1 cellular context compared by ENCODE assay signal in the genomic region with DNA sequence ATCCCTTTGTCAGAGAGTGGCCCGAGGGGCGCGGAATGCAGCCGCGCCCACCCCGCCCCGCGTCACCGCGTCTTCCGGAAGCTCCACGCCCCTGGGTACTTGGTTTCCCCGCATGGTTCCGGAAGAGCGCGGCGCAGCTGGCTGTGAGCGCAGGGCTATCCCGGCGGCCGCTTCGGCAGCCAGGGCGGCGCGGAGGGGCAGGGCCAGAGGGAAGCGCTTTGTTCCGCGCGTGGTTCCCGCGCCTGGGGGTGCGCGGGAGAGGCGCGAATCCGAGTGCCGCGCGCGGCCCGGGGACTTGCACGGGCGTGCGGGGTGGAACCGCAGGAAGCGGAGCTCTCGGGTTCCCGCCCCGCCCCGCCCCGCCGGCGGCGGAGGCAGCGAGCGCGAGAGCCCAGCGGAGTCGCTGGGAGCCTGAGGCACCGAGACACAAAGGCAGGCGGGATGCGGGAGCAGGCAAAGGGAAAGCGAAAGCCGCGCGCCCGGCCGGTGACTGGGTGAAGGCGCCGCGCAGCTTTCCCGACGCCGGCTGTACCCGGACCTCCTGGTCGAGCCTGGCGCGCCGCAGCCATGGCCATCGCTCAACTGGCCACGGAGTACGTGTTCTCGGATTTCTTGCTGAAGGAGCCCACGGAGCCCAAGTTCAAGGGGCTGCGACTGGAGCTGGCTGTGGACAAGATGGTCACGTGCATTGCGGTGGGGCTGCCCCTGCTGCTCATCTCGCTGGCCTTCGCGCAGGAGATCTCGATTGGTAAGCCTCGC.
TF ChIP-seq lines count a peak whose summit lies in the region.

A gene with protein sequence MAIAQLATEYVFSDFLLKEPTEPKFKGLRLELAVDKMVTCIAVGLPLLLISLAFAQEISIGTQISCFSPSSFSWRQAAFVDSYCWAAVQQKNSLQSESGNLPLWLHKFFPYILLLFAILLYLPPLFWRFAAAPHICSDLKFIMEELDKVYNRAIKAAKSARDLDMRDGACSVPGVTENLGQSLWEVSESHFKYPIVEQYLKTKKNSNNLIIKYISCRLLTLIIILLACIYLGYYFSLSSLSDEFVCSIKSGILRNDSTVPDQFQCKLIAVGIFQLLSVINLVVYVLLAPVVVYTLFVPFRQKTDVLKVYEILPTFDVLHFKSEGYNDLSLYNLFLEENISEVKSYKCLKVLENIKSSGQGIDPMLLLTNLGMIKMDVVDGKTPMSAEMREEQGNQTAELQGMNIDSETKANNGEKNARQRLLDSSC (plus strand): TSS at position 96 of the 759 bp plus-strand sequence. CDS start 472 bp downstream, at position 568.

TF ChIP-seq in K562, 482 proteins besides CTCF, POLR2A, EP300 and RAD21 (continued from another document and continues in another):
- TF ChIP-seq, protein P1, sequence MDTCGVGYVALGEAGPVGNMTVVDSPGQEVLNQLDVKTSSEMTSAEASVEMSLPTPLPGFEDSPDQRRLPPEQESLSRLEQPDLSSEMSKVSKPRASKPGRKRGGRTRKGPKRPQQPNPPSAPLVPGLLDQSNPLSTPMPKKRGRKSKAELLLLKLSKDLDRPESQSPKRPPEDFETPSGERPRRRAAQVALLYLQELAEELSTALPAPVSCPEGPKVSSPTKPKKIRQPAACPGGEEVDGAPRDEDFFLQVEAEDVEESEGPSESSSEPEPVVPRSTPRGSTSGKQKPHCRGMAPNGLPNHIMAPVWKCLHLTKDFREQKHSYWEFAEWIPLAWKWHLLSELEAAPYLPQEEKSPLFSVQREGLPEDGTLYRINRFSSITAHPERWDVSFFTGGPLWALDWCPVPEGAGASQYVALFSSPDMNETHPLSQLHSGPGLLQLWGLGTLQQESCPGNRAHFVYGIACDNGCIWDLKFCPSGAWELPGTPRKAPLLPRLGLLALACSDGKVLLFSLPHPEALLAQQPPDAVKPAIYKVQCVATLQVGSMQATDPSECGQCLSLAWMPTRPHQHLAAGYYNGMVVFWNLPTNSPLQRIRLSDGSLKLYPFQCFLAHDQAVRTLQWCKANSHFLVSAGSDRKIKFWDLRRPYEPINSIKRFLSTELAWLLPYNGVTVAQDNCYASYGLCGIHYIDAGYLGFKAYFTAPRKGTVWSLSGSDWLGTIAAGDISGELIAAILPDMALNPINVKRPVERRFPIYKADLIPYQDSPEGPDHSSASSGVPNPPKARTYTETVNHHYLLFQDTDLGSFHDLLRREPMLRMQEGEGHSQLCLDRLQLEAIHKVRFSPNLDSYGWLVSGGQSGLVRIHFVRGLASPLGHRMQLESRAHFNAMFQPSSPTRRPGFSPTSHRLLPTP (IDR thresholded peaks at IDR 0.05; ENCODE audit: borderline replicate concordance, extremely low read depth, insufficient read length), result no peak
- TF ChIP-seq RBM39 (optimal IDR thresholded peaks at IDR 0.05; ENCODE audit: low read depth, low read length) (no peak), HIVEP1 (CRISPR knock-in tag; IDR thresholded peaks at IDR 0.05) (no peak), ZNF644 (tag; IDR thresholded peaks at IDR 0.05; ENCODE audit: low read depth) (no peak), EHMT2 (IDR thresholded peaks at IDR 0.05) (no peak), CXXC5 (CRISPR knock-in tag; IDR thresholded peaks at IDR 0.05) (peak; percentile 83), KDM1A (IDR thresholded peaks at IDR 0.05) (no peak), SAFB (IDR thresholded peaks at IDR 0.05; ENCODE audit: borderline replicate concordance, low read depth, low read length) (peak; percentile 78), MEIS2 (IDR thresholded peaks at IDR 0.05; ENCODE audit: partially characterized antibody) (no peak), SMARCA5 (IDR thresholded peaks at IDR 0.05) (no peak), CBX3 (IDR thresholded peaks at IDR 0.05; ENCODE audit: borderline replicate concordance in 1 of 2, low read length in 2 of 2) (no peak), MBD2 (IDR thresholded peaks at IDR 0.05; ENCODE audit: borderline replicate concordance, low read depth) (no peak), ELF1 (tag; IDR thresholded peaks at IDR 0.05) (peak; percentile 92), ESRRA (IDR thresholded peaks at IDR 0.05; ENCODE audit: borderline replicate concordance, low read depth) (no peak; the same call in 1 of the 2 replicates), SAFB2 (IDR thresholded peaks at IDR 0.05; ENCODE audit: borderline replicate concordance, low read depth, low read length, severe bottlenecking) (no peak), GTF2F1 (IDR thresholded peaks at IDR 0.05; ENCODE audit: low read depth, low read length) (no peak), ARNT (IDR thresholded peaks at IDR 0.05) (no peak), FOXA1 (IDR thresholded peaks at IDR 0.05; ENCODE audit: borderline replicate concordance) (no peak), CCAR2 (IDR thresholded peaks at IDR 0.05; ENCODE audit: low read depth, low read length) (no peak), PHTF2 (CRISPR knock-in tag; IDR thresholded peaks at IDR 0.05) (no peak), NUFIP1 (IDR thresholded peaks at IDR 0.05; ENCODE audit: partially characterized antibody) (no peak), FOXM1 (IDR thresholded peaks at IDR 0.05; ENCODE audit: low read depth) (no peak), FOXM1 (CRISPR knock-in tag; IDR thresholded peaks at IDR 0.05; ENCODE audit: low read depth) (peak; percentile 18; the same call in 1 of the 2 replicates), GABPB1 (CRISPR knock-in tag; IDR thresholded peaks at IDR 0.05) (peak; percentile 81), HNRNPH1 (optimal IDR thresholded peaks at IDR 0.05; ENCODE audit: low read depth, low read length) (no peak), ZEB2 (IDR thresholded peaks at IDR 0.05) (0 out of 2 replicates have a peak, but pooled peaks have one; percentile 31), ZNF24 (IDR thresholded peaks at IDR 0.05) (no peak), TRIM24 (IDR thresholded peaks at IDR 0.05) (no peak), ZKSCAN3 (CRISPR knock-in tag; IDR thresholded peaks at IDR 0.05) (no peak), BDP1 (IDR thresholded peaks at IDR 0.05; ENCODE audit: insufficient read depth, insufficient read length) (no peak), POLR2AphosphoS5 (IDR thresholded peaks at IDR 0.05; ENCODE audit: control insufficient read depth, insufficient read depth, low read depth, low read length) (peak; percentile 73; the same call in 1 of the 2 replicates), ZFPM2 (CRISPR knock-in tag; IDR thresholded peaks at IDR 0.05) (no peak), ZNF253 (CRISPR knock-in tag; conservative IDR thresholded peaks at IDR 0.05) (no peak), TGIF2 (CRISPR knock-in tag; IDR thresholded peaks at IDR 0.05) (peak; percentile 83; the same call in 1 of the 2 replicates), CBFA2T2 (conservative IDR thresholded peaks at IDR 0.05) (0 out of 2 replicates have a peak, but pooled peaks have one; percentile 4), RBM22 (IDR thresholded peaks at IDR 0.05; ENCODE audit: low read depth, low read length, poor library complexity, severe bottlenecking) (no peak), ARHGAP35 (IDR thresholded peaks at IDR 0.05; ENCODE audit: partially characterized antibody) (no peak), ZFP30 (CRISPR knock-in tag; IDR thresholded peaks at IDR 0.05; ENCODE audit: borderline replicate concordance) (no peak)
- TF ChIP-seq, protein P2, sequence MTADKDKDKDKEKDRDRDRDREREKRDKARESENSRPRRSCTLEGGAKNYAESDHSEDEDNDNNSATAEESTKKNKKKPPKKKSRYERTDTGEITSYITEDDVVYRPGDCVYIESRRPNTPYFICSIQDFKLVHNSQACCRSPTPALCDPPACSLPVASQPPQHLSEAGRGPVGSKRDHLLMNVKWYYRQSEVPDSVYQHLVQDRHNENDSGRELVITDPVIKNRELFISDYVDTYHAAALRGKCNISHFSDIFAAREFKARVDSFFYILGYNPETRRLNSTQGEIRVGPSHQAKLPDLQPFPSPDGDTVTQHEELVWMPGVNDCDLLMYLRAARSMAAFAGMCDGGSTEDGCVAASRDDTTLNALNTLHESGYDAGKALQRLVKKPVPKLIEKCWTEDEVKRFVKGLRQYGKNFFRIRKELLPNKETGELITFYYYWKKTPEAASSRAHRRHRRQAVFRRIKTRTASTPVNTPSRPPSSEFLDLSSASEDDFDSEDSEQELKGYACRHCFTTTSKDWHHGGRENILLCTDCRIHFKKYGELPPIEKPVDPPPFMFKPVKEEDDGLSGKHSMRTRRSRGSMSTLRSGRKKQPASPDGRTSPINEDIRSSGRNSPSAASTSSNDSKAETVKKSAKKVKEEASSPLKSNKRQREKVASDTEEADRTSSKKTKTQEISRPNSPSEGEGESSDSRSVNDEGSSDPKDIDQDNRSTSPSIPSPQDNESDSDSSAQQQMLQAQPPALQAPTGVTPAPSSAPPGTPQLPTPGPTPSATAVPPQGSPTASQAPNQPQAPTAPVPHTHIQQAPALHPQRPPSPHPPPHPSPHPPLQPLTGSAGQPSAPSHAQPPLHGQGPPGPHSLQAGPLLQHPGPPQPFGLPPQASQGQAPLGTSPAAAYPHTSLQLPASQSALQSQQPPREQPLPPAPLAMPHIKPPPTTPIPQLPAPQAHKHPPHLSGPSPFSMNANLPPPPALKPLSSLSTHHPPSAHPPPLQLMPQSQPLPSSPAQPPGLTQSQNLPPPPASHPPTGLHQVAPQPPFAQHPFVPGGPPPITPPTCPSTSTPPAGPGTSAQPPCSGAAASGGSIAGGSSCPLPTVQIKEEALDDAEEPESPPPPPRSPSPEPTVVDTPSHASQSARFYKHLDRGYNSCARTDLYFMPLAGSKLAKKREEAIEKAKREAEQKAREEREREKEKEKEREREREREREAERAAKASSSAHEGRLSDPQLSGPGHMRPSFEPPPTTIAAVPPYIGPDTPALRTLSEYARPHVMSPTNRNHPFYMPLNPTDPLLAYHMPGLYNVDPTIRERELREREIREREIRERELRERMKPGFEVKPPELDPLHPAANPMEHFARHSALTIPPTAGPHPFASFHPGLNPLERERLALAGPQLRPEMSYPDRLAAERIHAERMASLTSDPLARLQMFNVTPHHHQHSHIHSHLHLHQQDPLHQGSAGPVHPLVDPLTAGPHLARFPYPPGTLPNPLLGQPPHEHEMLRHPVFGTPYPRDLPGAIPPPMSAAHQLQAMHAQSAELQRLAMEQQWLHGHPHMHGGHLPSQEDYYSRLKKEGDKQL (CRISPR knock-in tag; IDR thresholded peaks at IDR 0.05; ENCODE audit: borderline replicate concordance), result no peak
- TF ChIP-seq, protein P3, sequence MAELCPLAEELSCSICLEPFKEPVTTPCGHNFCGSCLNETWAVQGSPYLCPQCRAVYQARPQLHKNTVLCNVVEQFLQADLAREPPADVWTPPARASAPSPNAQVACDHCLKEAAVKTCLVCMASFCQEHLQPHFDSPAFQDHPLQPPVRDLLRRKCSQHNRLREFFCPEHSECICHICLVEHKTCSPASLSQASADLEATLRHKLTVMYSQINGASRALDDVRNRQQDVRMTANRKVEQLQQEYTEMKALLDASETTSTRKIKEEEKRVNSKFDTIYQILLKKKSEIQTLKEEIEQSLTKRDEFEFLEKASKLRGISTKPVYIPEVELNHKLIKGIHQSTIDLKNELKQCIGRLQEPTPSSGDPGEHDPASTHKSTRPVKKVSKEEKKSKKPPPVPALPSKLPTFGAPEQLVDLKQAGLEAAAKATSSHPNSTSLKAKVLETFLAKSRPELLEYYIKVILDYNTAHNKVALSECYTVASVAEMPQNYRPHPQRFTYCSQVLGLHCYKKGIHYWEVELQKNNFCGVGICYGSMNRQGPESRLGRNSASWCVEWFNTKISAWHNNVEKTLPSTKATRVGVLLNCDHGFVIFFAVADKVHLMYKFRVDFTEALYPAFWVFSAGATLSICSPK (IDR thresholded peaks at IDR 0.05; ENCODE audit: borderline replicate concordance), result no peak
- TF ChIP-seq, protein P4, sequence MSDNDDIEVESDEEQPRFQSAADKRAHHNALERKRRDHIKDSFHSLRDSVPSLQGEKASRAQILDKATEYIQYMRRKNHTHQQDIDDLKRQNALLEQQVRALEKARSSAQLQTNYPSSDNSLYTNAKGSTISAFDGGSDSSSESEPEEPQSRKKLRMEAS (CRISPR knock-in tag; IDR thresholded peaks at IDR 0.05), result peak; percentile 31; the same call in 1 of the 2 replicates
- TF ChIP-seq, protein P5, sequence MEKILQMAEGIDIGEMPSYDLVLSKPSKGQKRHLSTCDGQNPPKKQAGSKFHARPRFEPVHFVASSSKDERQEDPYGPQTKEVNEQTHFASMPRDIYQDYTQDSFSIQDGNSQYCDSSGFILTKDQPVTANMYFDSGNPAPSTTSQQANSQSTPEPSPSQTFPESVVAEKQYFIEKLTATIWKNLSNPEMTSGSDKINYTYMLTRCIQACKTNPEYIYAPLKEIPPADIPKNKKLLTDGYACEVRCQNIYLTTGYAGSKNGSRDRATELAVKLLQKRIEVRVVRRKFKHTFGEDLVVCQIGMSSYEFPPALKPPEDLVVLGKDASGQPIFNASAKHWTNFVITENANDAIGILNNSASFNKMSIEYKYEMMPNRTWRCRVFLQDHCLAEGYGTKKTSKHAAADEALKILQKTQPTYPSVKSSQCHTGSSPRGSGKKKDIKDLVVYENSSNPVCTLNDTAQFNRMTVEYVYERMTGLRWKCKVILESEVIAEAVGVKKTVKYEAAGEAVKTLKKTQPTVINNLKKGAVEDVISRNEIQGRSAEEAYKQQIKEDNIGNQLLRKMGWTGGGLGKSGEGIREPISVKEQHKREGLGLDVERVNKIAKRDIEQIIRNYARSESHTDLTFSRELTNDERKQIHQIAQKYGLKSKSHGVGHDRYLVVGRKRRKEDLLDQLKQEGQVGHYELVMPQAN (IDR thresholded peaks at IDR 0.05; ENCODE audit: borderline replicate concordance), result peak; percentile 55; the same call in 1 of the 2 replicates
- TF ChIP-seq, protein P6, sequence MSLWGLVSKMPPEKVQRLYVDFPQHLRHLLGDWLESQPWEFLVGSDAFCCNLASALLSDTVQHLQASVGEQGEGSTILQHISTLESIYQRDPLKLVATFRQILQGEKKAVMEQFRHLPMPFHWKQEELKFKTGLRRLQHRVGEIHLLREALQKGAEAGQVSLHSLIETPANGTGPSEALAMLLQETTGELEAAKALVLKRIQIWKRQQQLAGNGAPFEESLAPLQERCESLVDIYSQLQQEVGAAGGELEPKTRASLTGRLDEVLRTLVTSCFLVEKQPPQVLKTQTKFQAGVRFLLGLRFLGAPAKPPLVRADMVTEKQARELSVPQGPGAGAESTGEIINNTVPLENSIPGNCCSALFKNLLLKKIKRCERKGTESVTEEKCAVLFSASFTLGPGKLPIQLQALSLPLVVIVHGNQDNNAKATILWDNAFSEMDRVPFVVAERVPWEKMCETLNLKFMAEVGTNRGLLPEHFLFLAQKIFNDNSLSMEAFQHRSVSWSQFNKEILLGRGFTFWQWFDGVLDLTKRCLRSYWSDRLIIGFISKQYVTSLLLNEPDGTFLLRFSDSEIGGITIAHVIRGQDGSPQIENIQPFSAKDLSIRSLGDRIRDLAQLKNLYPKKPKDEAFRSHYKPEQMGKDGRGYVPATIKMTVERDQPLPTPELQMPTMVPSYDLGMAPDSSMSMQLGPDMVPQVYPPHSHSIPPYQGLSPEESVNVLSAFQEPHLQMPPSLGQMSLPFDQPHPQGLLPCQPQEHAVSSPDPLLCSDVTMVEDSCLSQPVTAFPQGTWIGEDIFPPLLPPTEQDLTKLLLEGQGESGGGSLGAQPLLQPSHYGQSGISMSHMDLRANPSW (CRISPR knock-in tag; IDR thresholded peaks at IDR 0.05), result no peak
- TF ChIP-seq, protein P7, sequence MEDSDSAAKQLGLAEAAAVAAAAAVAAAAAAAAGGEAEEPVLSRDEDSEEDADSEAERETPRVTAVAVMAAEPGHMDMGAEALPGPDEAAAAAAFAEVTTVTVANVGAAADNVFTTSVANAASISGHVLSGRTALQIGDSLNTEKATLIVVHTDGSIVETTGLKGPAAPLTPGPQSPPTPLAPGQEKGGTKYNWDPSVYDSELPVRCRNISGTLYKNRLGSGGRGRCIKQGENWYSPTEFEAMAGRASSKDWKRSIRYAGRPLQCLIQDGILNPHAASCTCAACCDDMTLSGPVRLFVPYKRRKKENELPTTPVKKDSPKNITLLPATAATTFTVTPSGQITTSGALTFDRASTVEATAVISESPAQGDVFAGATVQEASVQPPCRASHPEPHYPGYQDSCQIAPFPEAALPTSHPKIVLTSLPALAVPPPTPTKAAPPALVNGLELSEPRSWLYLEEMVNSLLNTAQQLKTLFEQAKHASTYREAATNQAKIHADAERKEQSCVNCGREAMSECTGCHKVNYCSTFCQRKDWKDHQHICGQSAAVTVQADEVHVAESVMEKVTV (CRISPR knock-in tag; IDR thresholded peaks at IDR 0.05), result no peak
